In the genomic region with DNA sequence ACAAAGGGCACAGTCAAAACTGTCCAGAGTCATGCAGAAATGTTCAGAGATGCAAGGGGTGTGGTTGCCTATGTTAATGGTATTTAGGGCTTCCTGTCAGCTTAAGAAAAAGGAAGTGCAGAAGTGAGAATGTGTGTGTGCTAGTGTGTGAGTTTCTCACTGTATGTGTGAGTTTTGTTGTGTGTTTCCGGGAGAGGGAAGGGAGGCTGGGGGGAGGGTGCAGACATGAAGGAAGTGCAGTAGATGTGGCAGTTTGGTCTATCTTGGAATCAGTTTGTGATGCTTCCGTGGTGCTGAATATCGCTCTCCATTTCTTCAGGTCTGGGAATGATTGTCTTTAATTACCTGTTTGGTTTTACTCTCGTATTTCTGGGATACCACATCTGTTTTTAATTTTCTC, we compare ENCODE assay signal across 8 cellular contexts. TPM values are rescaled to one million over a fixed set of nuclear protein-coding genes. Genes with fewer than 3 reads are reported as not detected.
DNase-seq lines count a peak whose midpoint lies in the region; ATAC-seq, FAIRE-seq and TF ChIP-seq lines count a peak whose summit lies in the region.
"Had no signal": no experiment of that assay in that cellular context is flagged by ENCODE, and none has a peak within 500 bp of the region (broad histone marks: within the 10 kb centered on the region; RNA-seq: fewer than 3 reads in every experiment).

No MANE protein-coding gene starts in this region.

- H3K36me3 ChIP-seq in GM12878 (ENCODE audit: control insufficient read depth in 2 of 2, insufficient read depth in 2 of 2, low read length in 1 of 2): no peaks in the 10 kb centered on the region

- DNase-seq in T-cell (peak; percentile 39 to 82 (median 68)), GM12878 (ENCODE audit: low read depth, low spot score) (peak; percentile 71), GM03348 (ENCODE audit: low spot score) (no peak), NCI-H524 treated with DMSO at 0.1 percent for 48 hours (lab: John Stamatoyannopoulos, UW) (no peak)
- peak; percentile 10 to 35 (median 16) for DNase-seq in stimulated activated CD4-positive, alpha-beta T cell treated with anti-CD3 and anti-CD28 coated beads, TNF-alpha, amount 100 ng/mL, for 24 hours (ENCODE audit: low read depth in 3 of 3)

- 0 out of 2 replicates have a peak overlapping the region, but pooled peaks have one; percentile 7 for H3K4me2 ChIP-seq in GM12878 (ENCODE audit: control insufficient read depth, insufficient read depth)

- POLR2A ChIA-PET in T-cell (lab: Charles Lee): interaction anchor here (0.7 to 0.8 kb wide), 2 partner anchors 11 to 125 kb away, joined by 3 to 4 read pairs; no protein-coding TSS in a partner anchor
- POLR2A ChIA-PET in GM12878 (lab: Charles Lee): interaction anchor here (0.6 kb wide), 1 partner anchor 11 kb away, joined by 3 read pairs; no protein-coding TSS in a partner anchor

- SMC1A ChIA-PET in GM12878 (lab: Charles Lee; ENCODE audit: uncharacterized antibody, unreplicated experiment): interaction anchor here (1.2 to 2.9 kb wide), 7 partner anchors 8 to 65 kb away, joined by 4 to 13 read pairs (median 5); no protein-coding TSS in a partner anchor

- no peak for TF ChIP-seq CTCF in GM12878 (IDR thresholded peaks at IDR 0.05 in 2 of 3, conservative IDR thresholded peaks at IDR 0.05 in 1 of 3; ENCODE audit: control insufficient read depth in 2 of 3, extremely low read depth in 1 of 3, insufficient read depth in 1 of 3, low read depth in 3 of 3, low read length in 3 of 3)

- 0 out of 4 replicates have a peak, but pooled peaks of 1 of the 2 experiments have one; percentile 43 for TF ChIP-seq EP300 in GM12878 (IDR thresholded peaks at IDR 0.05; ENCODE audit: borderline replicate concordance in 1 of 2, control insufficient read depth in 1 of 2, low read depth in 2 of 2, low read length in 2 of 2)

- H2AFZ ChIP-seq in GM12878 (ENCODE audit: control insufficient read depth, low read depth, low read length): peak overlapping the region; percentile 9; the same call in 1 of the 2 replicates

- TF ChIP-seq POLR2A in GM12878 (IDR thresholded peaks at IDR 0.05; ENCODE audit: low read depth, low read length): no peak

- peak overlapping the region; percentile 88 to 93 for H3K27ac Mint-ChIP-seq in T-cell

- no peak overlapping the region for H3K4me3 ChIP-seq in GM12878

- 25% methylated on average over 4 of the region's 4 CpGs for WGBS in GM12878 (ENCODE audit: insufficient coverage, insufficient replicate concordance, low lambda C conversion rate, missing lambda C conversion rate)

- peak; percentile 89 for FAIRE-seq in GM12878 (lab: Jason Lieb, UNC)

- no peaks in the 10 kb centered on the region for H3K79me2 ChIP-seq in GM12878 (ENCODE audit: control insufficient read depth, insufficient read depth, low read length)

- RAD21 ChIA-PET in GM12878 (lab: Charles Lee; ENCODE audit: unreplicated experiment): interaction anchor here (0.6 to 1.7 kb wide), 5 partner anchors 36 to 126 kb away, joined by 3 to 5 read pairs (median 3); no protein-coding TSS in a partner anchor

- H3K9me3 ChIP-seq in GM12878 (replicated peaks; ENCODE audit: control insufficient read depth, insufficient read depth, low read length): no peaks in the 10 kb centered on the region; the same call in 1 of the 3 replicates

- H3K27me3 ChIP-seq in GM12878 (replicated peaks in 1 of 2; ENCODE audit: control insufficient read depth in 2 of 2, insufficient read depth in 2 of 2, low read length in 1 of 2): no peaks in the 10 kb centered on the region

- H3K27ac ChIP-seq in GM12878 (ENCODE audit: control insufficient read depth, insufficient read depth): no peak overlapping the region; the same call in 1 of the 2 replicates

- no TSS peak for BruUV-seq in GM12878 (replicated peaks; lab: Mats Ljungman, UMichigan)

- H4K20me1 ChIP-seq in GM12878 (ENCODE audit: control insufficient read depth, insufficient read depth): no peaks in the 10 kb centered on the region

- CTCF ChIA-PET in T-cell (lab: Charles Lee): interaction anchor here in 1 of 2 donors (0.6 kb wide), 1 partner anchor 133 kb away, joined by 3 read pairs; no protein-coding TSS in a partner anchor
- CTCF ChIA-PET in GM12878 (lab: Yijun Ruan, JAX): interaction anchor here (0.7 kb wide), 1 partner anchor 105 kb away, joined by 5 read pairs; no protein-coding TSS in a partner anchor

- 0 out of 2 replicates have a peak, but pooled peaks have one; percentile 13 for TF ChIP-seq RAD21 in GM12878 (IDR thresholded peaks at IDR 0.05; ENCODE audit: insufficient read depth, low read depth, low read length)

- no peaks in the 10 kb centered on the region for H3K36me3 Mint-ChIP-seq in T-cell

- in situ Hi-C loops in GM12878 (cut with MboI): no loop called here

- peaks cover 4% of the 10 kb centered on the region; the same call in 1 of the 2 replicates for H3K4me1 ChIP-seq in GM12878 (ENCODE audit: control insufficient read depth, insufficient read depth, low read length)

- H3K9ac ChIP-seq in GM12878 (ENCODE audit: control insufficient read depth, insufficient read depth, low read length): no peak overlapping the region

- H3K27me3 Mint-ChIP-seq in T-cell: no peaks in the 10 kb centered on the region

- peaks cover 86 to 89% (median 87%) of the 10 kb centered on the region in 3 donors for H3K4me1 Mint-ChIP-seq in T-cell

- intact Hi-C loops in GM12878 (cut with micrococcal nuclease; ENCODE audit: unreplicated experiment): loop anchor here (5.0 kb wide), 1 partner anchor 90 kb away; no protein-coding TSS in a partner anchor

- H3K9me3 Mint-ChIP-seq in T-cell: no peaks in the 10 kb centered on the region

- peak overlapping the region; percentile 45 to 61 (median 58) for H3K4me3 Mint-ChIP-seq in T-cell

- ATAC-seq in GM19043 (IDR thresholded peaks at IDR 0.05; ENCODE audit: low read depth, unreplicated experiment): peak; percentile 96
- peak; percentile 94 for ATAC-seq in HG03095 (IDR thresholded peaks at IDR 0.05; ENCODE audit: unreplicated experiment)
- peak; percentile 89 to 93 (median 93) for ATAC-seq in T-cell (replicated peaks in 1 of 4)
- ATAC-seq in GM12878: peak; percentile 95

TF ChIP-seq in GM12878, 131 proteins besides CTCF, POLR2A, EP300 and RAD21 (continues in another document):
- no peak for TF ChIP-seq WRNIP1 (IDR thresholded peaks at IDR 0.05; ENCODE audit: borderline replicate concordance, low read depth, low read length)
- peak; percentile 47; the same call in 1 of the 2 replicates for TF ChIP-seq NFIC (IDR thresholded peaks at IDR 0.05; ENCODE audit: low read depth, low read length)
- TF ChIP-seq, protein P1, sequence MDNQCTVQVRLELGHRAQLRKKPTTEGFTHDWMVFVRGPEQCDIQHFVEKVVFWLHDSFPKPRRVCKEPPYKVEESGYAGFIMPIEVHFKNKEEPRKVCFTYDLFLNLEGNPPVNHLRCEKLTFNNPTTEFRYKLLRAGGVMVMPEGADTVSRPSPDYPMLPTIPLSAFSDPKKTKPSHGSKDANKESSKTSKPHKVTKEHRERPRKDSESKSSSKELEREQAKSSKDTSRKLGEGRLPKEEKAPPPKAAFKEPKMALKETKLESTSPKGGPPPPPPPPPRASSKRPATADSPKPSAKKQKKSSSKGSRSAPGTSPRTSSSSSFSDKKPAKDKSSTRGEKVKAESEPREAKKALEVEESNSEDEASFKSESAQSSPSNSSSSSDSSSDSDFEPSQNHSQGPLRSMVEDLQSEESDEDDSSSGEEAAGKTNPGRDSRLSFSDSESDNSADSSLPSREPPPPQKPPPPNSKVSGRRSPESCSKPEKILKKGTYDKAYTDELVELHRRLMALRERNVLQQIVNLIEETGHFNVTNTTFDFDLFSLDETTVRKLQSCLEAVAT (IDR thresholded peaks at IDR 0.05): peak; percentile 70
- TF ChIP-seq, protein P2, sequence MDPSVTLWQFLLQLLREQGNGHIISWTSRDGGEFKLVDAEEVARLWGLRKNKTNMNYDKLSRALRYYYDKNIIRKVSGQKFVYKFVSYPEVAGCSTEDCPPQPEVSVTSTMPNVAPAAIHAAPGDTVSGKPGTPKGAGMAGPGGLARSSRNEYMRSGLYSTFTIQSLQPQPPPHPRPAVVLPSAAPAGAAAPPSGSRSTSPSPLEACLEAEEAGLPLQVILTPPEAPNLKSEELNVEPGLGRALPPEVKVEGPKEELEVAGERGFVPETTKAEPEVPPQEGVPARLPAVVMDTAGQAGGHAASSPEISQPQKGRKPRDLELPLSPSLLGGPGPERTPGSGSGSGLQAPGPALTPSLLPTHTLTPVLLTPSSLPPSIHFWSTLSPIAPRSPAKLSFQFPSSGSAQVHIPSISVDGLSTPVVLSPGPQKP (IDR thresholded peaks at IDR 0.05; ENCODE audit: low read depth, low read length): no peak
- no peak for TF ChIP-seq SIX5 (IDR thresholded peaks at IDR 0.05; ENCODE audit: low read depth, low read length, severe bottlenecking)
- no peak for TF ChIP-seq NR2F1 (conservative IDR thresholded peaks at IDR 0.05)
- no peak for TF ChIP-seq PAX5 (IDR thresholded peaks at IDR 0.05; ENCODE audit: borderline replicate concordance, low read depth, low read length)
- TF ChIP-seq MTA2 (IDR thresholded peaks at IDR 0.05; ENCODE audit: low read depth): peak; percentile 73
- TF ChIP-seq EED (IDR thresholded peaks at IDR 0.05; ENCODE audit: low read depth): peak; percentile 76
- TF ChIP-seq ZNF217 (IDR thresholded peaks at IDR 0.05): no peak
- no peak for TF ChIP-seq SREBF1 (IDR thresholded peaks at IDR 0.05; ENCODE audit: low read length)
- TF ChIP-seq MEF2B (IDR thresholded peaks at IDR 0.05; ENCODE audit: partially characterized antibody, poor library complexity, severe bottlenecking): peak; percentile 45
- 0 out of 2 replicates have a peak, but pooled peaks have one; percentile 47 for TF ChIP-seq GATAD2B (conservative IDR thresholded peaks at IDR 0.05; ENCODE audit: low read depth)

RNA-seq across cellular contexts. Expression of a gene that starts 16.5 kb away (rescaled TPM):
- total RNA-seq in T-cell: not detected
- not detected in 2 replicates for total RNA-seq in GM12878 (2013; cell fraction: nucleolus; rRNA removed)
- not detected in 2 replicates for total RNA-seq in GM12878 (2014; rRNA removed)
- not detected in 2 replicates for total RNA-seq in GM12878 (2014; rRNA removed; fragmentation: Illumina TruSeq; extraction: Trizol)
- not detected in 2 replicates for total RNA-seq in GM12878 (2021)
- polyA plus RNA-seq in GM12878 (2011; ENCODE audit: low read depth): not detected
- polyA plus RNA-seq in GM12878 (2011; rRNA removed): not detected in 2 replicates
- not detected in 2 replicates for polyA plus RNA-seq in GM12878 (2011; cell fraction: cytosol; rRNA removed)
- not detected in 2 replicates for polyA plus RNA-seq in GM12878 (2011; cell fraction: nucleus; rRNA removed)
- not detected in 2 replicates for polyA plus RNA-seq in GM12878 (2012)
- not detected in 2 replicates for polyA plus RNA-seq in GM12878 (2014; fragmentation: Illumina TruSeq; extraction: Trizol)
- under 1 TPM in 1 of 2 experiments, not detected in 1; 0.22 TPM for polyA plus RNA-seq in GM12878 (2014; fragmentation: Nextera tagmentation; extraction: Ambion mirVana)
- polyA plus RNA-seq in GM12878 (2014; rRNA removed): not detected in 2 replicates
- polyA plus RNA-seq in GM12878 (2016; fragmentation: Nextera tagmentation; extraction: Ambion mirVana): not detected
- not detected in 2 replicates for polyA minus RNA-seq in GM12878 (2011; rRNA and poly(A)+ RNA removed)
- not detected in 2 replicates for polyA minus RNA-seq in GM12878 (2011; cell fraction: cytosol; rRNA and poly(A)+ RNA removed)
- polyA minus RNA-seq in GM12878 (2011; cell fraction: nucleus; rRNA and poly(A)+ RNA removed): not detected in 2 replicates
- total RNA-seq: mononuclear cell had no signal

Comparison
In these comparisons a context has a peak if more than half of its experiments do, and no peak if none do; other contexts are left out.
1. DNase-seq: peak in T-cell (34 of 34), GM12878 (single experiment) and stimulated activated CD4-positive, alpha-beta T cell treated with anti-CD3 and anti-CD28 coated beads, TNF-alpha, amount 100 ng/mL, for 24 hours (3 of 3); none in GM03348 (single experiment) and NCI-H524 treated with DMSO at 0.1 percent for 48 hours (single experiment).
2. Peak in every context shown above with its lines, with median percentiles within 50 percentile points of each other: ATAC-seq.